ENCODE assay signal across 2 cellular contexts in genomic region chr10:3196971-3197353, GRCh38.
TF ChIP-seq lines count a peak whose summit lies in the region.

No MANE protein-coding gene starts in this region.

TF ChIP-seq in A549, 52 proteins besides CTCF, POLR2A, EP300 and RAD21:
- TF ChIP-seq ESRRA (IDR thresholded peaks at IDR 0.05; ENCODE audit: borderline replicate concordance, low read length) (no peak), CHD2 (IDR thresholded peaks at IDR 0.05; ENCODE audit: low read length, partially characterized antibody) (no peak), RCOR1 (IDR thresholded peaks at IDR 0.05; ENCODE audit: low read depth, low read length) (no peak), NR3C1 (IDR thresholded peaks at IDR 0.05) (no peak), RARB (CRISPR knock-in tag; IDR thresholded peaks at IDR 0.05) (no peak), EHMT2 (IDR thresholded peaks at IDR 0.05; ENCODE audit: low read depth) (no peak), TP53 (CRISPR knock-in tag; IDR thresholded peaks at IDR 0.05) (no peak), EHF (CRISPR knock-in tag; IDR thresholded peaks at IDR 0.05) (no peak)
- TF ChIP-seq, protein P1, sequence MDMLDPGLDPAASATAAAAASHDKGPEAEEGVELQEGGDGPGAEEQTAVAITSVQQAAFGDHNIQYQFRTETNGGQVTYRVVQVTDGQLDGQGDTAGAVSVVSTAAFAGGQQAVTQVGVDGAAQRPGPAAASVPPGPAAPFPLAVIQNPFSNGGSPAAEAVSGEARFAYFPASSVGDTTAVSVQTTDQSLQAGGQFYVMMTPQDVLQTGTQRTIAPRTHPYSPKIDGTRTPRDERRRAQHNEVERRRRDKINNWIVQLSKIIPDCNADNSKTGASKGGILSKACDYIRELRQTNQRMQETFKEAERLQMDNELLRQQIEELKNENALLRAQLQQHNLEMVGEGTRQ (IDR thresholded peaks at IDR 0.05) = no peak
- TF ChIP-seq, protein P2, sequence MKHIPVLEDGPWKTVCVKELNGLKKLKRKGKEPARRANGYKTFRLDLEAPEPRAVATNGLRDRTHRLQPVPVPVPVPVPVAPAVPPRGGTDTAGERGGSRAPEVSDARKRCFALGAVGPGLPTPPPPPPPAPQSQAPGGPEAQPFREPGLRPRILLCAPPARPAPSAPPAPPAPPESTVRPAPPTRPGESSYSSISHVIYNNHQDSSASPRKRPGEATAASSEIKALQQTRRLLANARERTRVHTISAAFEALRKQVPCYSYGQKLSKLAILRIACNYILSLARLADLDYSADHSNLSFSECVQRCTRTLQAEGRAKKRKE (CRISPR knock-in tag; IDR thresholded peaks at IDR 0.05; ENCODE audit: low read depth) = no peak
TF ChIP-seq in A549: peak in this region for 0.

TF ChIP-seq in IMR-90, 13 proteins besides CTCF, POLR2A, EP300 and RAD21:
- TF ChIP-seq CHD1 (IDR thresholded peaks at IDR 0.05; ENCODE audit: low read depth, low read length) (no peak), FOS (IDR thresholded peaks at IDR 0.05; ENCODE audit: low read depth, low read length) (no peak), RCOR1 (IDR thresholded peaks at IDR 0.05; ENCODE audit: insufficient replicate concordance, low read length) (no peak), NFE2L2 (IDR thresholded peaks at IDR 0.05; ENCODE audit: low read depth, low read length) (no peak), RFX5 (IDR thresholded peaks at IDR 0.05; ENCODE audit: low read depth, low read length) (no peak)
- TF ChIP-seq, protein P3, sequence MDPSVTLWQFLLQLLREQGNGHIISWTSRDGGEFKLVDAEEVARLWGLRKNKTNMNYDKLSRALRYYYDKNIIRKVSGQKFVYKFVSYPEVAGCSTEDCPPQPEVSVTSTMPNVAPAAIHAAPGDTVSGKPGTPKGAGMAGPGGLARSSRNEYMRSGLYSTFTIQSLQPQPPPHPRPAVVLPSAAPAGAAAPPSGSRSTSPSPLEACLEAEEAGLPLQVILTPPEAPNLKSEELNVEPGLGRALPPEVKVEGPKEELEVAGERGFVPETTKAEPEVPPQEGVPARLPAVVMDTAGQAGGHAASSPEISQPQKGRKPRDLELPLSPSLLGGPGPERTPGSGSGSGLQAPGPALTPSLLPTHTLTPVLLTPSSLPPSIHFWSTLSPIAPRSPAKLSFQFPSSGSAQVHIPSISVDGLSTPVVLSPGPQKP (IDR thresholded peaks at IDR 0.05; ENCODE audit: borderline replicate concordance, low read depth, low read length) = no peak
TF ChIP-seq in IMR-90: peak in this region for 0.
